ENCODE assay signal across 33 cellular contexts in genomic region chr11:91876746-91877145, GRCh38.
"Had no signal": no experiment of that assay in that cellular context is flagged by ENCODE, and none has a peak within 500 bp of the region (broad histone marks: within the 10 kb centered on the region; RNA-seq: fewer than 3 reads in every experiment).

No MANE protein-coding gene starts in this region.

- H3K27ac ChIP-seq: adrenal gland, ascending aorta, body of pancreas, brain microvascular endothelial cell, breast epithelium, cardiac muscle cell had no signal

- H3K4me3 ChIP-seq: adrenal gland, ascending aorta, body of pancreas, breast epithelium, cardiac muscle cell had no signal

- ATAC-seq: activated naive CD4-positive, alpha-beta T cell treated with anti-CD3 and anti-CD28 coated beads, Interleukin-2, amount 50 U/mL, for 72 hours; activated naive CD8-positive, alpha-beta T cell treated with anti-CD3 and anti-CD28 coated beads, Interleukin-2, amount 50 U/mL, for 24 hours; activated T-cell treated with anti-CD3 and anti-CD28 coated beads, Interleukin-2, amount 50 U/mL, for 4 hours; activated T-cell treated with anti-CD3 and anti-CD28 coated beads, Interleukin-2, amount 50 U/mL, for 72 hours; activated T-helper 17 cell treated with anti-CD3 and anti-CD28 coated beads, Interleukin-2, amount 50 U/mL, for 72 hours; body of pancreas had no signal

- H3K36me3 ChIP-seq: adrenal gland, ascending aorta, brain microvascular endothelial cell, breast epithelium, cardiac muscle cell had no signal

- H3K4me1 ChIP-seq: adrenal gland, ascending aorta, body of pancreas, breast epithelium had no signal

- DNase-seq: activated effector memory CD4-positive, alpha-beta T cell treated with anti-CD3 and anti-CD28 coated beads, Interleukin-2, amount 50 U/mL, for 16 hours; activated effector memory CD4-positive, alpha-beta T cell treated with Interleukin-2 at 50 U/mL for 16 hours; activated gamma-delta T cell treated with Interleukin-2 at 50 U/mL for 16 hours; activated naive CD4-positive, alpha-beta T cell; activated naive CD4-positive, alpha-beta T cell treated with anti-CD3 and anti-CD28 coated beads for 36 hours; activated naive CD4-positive, alpha-beta T cell treated with anti-CD3 and anti-CD28 coated beads, Interleukin-2, amount 10 ng/mL, durations not matched to agents 7 days and 5 days; activated naive CD4-positive, alpha-beta T cell treated with anti-CD3 and anti-CD28 coated beads, Interleukin-2, amount 50 U/mL, for 16 hours; activated naive CD4-positive, alpha-beta T cell treated with Interleukin-2 at 50 U/mL for 16 hours; activated naive CD8-positive, alpha-beta T cell treated with anti-CD3 and anti-CD28 coated beads for 36 hours; activated naive CD8-positive, alpha-beta T cell treated with anti-CD3 and anti-CD28 coated beads, Interleukin-2, amount 10 ng/mL, durations not matched to agents 7 days and 5 days; activated naive CD8-positive, alpha-beta T cell treated with anti-CD3 and anti-CD28 coated beads, Interleukin-2, amount 50 U/mL, for 24 hours; activated T-cell treated with anti-CD3 and anti-CD28 coated beads, Interleukin-2, amount 50 U/mL, for 1 hour; activated T-cell treated with anti-CD3 and anti-CD28 coated beads, Interleukin-2, amount 50 U/mL, for 24 hours; activated T-cell treated with anti-CD3 and anti-CD28 coated beads, Interleukin-2, amount 50 U/mL, for 4 hours; activated T-cell treated with anti-CD3 and anti-CD28 coated beads, Interleukin-2, amount 50 U/mL, for 48 hours; activated T-cell treated with anti-CD3 and anti-CD28 coated beads, Interleukin-2, amount 50 U/mL, for 72 hours; adrenal gland; amniotic stem cell; amygdala; anterior cingulate cortex; aorta; body of pancreas; brain microvascular endothelial cell; caudate nucleus; central memory CD4-positive, alpha-beta T cell; cerebellar nuclear complex had no signal

- H3K27me3 ChIP-seq: adrenal gland, ascending aorta, body of pancreas, brain microvascular endothelial cell, breast epithelium, cardiac muscle cell had no signal

- H3K9me3 ChIP-seq: adrenal gland, ascending aorta, body of pancreas, breast epithelium had no signal

- FAIRE-seq: astrocyte, bronchial epithelial cell had no signal
